ENCODE assay signal across 9 cellular contexts in genomic region chr1:109876617-109877319, GRCh38. TPM values are rescaled to one million over a fixed set of nuclear protein-coding genes. Genes with fewer than 3 reads are reported as not detected.
DNase-seq lines count a peak whose midpoint lies in the region; ATAC-seq, FAIRE-seq and TF ChIP-seq lines count a peak whose summit lies in the region.
"Had no signal": no experiment of that assay in that cellular context is flagged by ENCODE, and none has a peak within 500 bp of the region (broad histone marks: within the 10 kb centered on the region; RNA-seq: fewer than 3 reads in every experiment).

No MANE protein-coding gene starts in this region.

- intact Hi-C loops in transverse colon (cut with DNase I; ENCODE audit: low total_unique reads) = loop anchor here (2.0 kb wide), 1 partner anchor 84 kb away; no protein-coding TSS in a partner anchor

- CTCF ChIA-PET in H1 (lab: Charles Lee; ENCODE audit: partially characterized antibody) = interaction anchor here (0.6 to 2.8 kb wide), 10 partner anchors 8 to 153 kb away, joined by 3 to 13 read pairs (median 4); partner anchors contain the start of gene AHCYL1

- no peaks in the 10 kb centered on the region for H3K4me1 Mint-ChIP-seq in natural killer cell treated with Interleukin-12 subunit alpha and Interleukin-12 subunit beta and Interleukin-15 and Interleukin-18, amount 100 ng/mL, for 72 hours (ENCODE audit: low read depth in 2 of 2)

- in situ Hi-C loops in transverse colon (cut with MboI; ENCODE audit: low pct_ligation_motif_present in 1 of 4, low pct_unique_long_range_greater_than_20kb in 1 of 4, low sequenced_read_pairs in 3 of 4) = no loop called here

- H4K8ac ChIP-seq in H1 (ENCODE audit: extremely low read depth, insufficient read depth, low read length) = peak overlapping the region; percentile 91

- no peak overlapping the region for H3K4me3 Mint-ChIP-seq in natural killer cell treated with Interleukin-12 subunit alpha and Interleukin-12 subunit beta and Interleukin-15 and Interleukin-18, amount 100 ng/mL, for 72 hours

- peak overlapping the region; percentile 2; the same call in 1 of the 2 replicates for H3K18ac ChIP-seq in H1 (ENCODE audit: extremely low read depth, low read length)

- peaks cover 9 to 33% (median 12%) of the 10 kb centered on the region in 4 experiments for H3K4me1 ChIP-seq in H1 (replicated peaks in 1 of 4; ENCODE audit: control insufficient read depth in 3 of 4, insufficient read depth in 4 of 4, low read length in 3 of 4)
- peaks cover 0 to 30% (median 15%) of the 10 kb centered on the region in 4 donors for H3K4me1 ChIP-seq in transverse colon

- peak overlapping the region; percentile 52 for H2BK120ac ChIP-seq in H1 (replicated peaks; ENCODE audit: low read depth, low read length)

- H3K4me2 ChIP-seq in H1 (ENCODE audit: insufficient read depth in 1 of 2, low read depth in 2 of 2, low read length in 2 of 2) = peak overlapping the region; percentile 9 to 42; a peak in 3 of 4 replicates

- no peaks in the 10 kb centered on the region for H3K23me2 ChIP-seq in H1 (ENCODE audit: low read depth, low read length)

- H3K9me3 ChIP-seq in H1 (ENCODE audit: insufficient read depth in 2 of 2, low read depth in 1 of 2, low read length in 1 of 2) (no peaks in the 10 kb centered on the region), transverse colon (no peaks in the 10 kb centered on the region)

- TF ChIP-seq CTCF in H1 (IDR thresholded peaks at IDR 0.05; ENCODE audit: control extremely low read depth in 1 of 3, insufficient read depth in 1 of 3, low read depth in 1 of 3, low read length in 3 of 3) (no peak), transverse colon (IDR thresholded peaks at IDR 0.05) (no peak)

- peak overlapping the region; percentile 44; the same call in 1 of the 2 replicates for H2BK12ac ChIP-seq in H1 (ENCODE audit: low read depth, low read length)

- H3K23ac ChIP-seq in H1 (ENCODE audit: insufficient read length) = no peak overlapping the region

- H3K79me2 ChIP-seq in H1 (ENCODE audit: control insufficient read depth in 1 of 2, insufficient read depth in 2 of 2, low read length in 2 of 2) = no peaks in the 10 kb centered on the region

- H3K79me1 ChIP-seq in H1 (ENCODE audit: low read depth, low read length) = no peaks in the 10 kb centered on the region

- H4K5ac ChIP-seq in H1 (ENCODE audit: insufficient read length, low read depth, low read length) = peak overlapping the region; percentile 40

- H3K9me3 Mint-ChIP-seq in natural killer cell treated with Interleukin-12 subunit alpha and Interleukin-12 subunit beta and Interleukin-15 and Interleukin-18, amount 100 ng/mL, for 72 hours = no peaks in the 10 kb centered on the region

- peak; percentile 72 for DNase-seq in LHCN-M2 (ENCODE audit: low read depth)
- peak in 1 of 2 experiments; percentile 71 for DNase-seq in H1 (ENCODE audit: low read depth in 1 of 2, low spot score in 2 of 2)
- peak; percentile 75 for DNase-seq in mesenteric fat pad (ENCODE audit: low spot score)
- DNase-seq in transverse colon = no peak
- DNase-seq in H7 = no peak
- no peak for DNase-seq in natural killer cell treated with Interleukin-12 subunit alpha and Interleukin-12 subunit beta and Interleukin-15 and Interleukin-18, amount 100 ng/mL, for 72 hours (ENCODE audit: low spot score)

- ATAC-seq in GM21737 (IDR thresholded peaks at IDR 0.05; ENCODE audit: unreplicated experiment) = no peak
- ATAC-seq in natural killer cell treated with Interleukin-12 subunit alpha and Interleukin-12 subunit beta and Interleukin-15 and Interleukin-18, amount 100 ng/mL, for 72 hours = no peak
- ATAC-seq in GM18867 (IDR thresholded peaks at IDR 0.05; ENCODE audit: unreplicated experiment) = no peak

- no peak for TF ChIP-seq POLR2A in H1 (IDR thresholded peaks at IDR 0.05; ENCODE audit: control extremely low read depth in 1 of 2, low read depth in 2 of 2, low read length in 2 of 2)
- TF ChIP-seq POLR2A in transverse colon (IDR thresholded peaks at IDR 0.05) = no peak

- H3K4me3 ChIP-seq in H1 (ENCODE audit: extremely low read depth in 1 of 4, insufficient read depth in 2 of 4, low read depth in 3 of 4, low read length in 4 of 4) (peak overlapping the region in 1 of 4 experiments; percentile 18; a peak in 1 of 8 replicates), transverse colon (no peak overlapping the region), H7 (ENCODE audit: insufficient read depth, low read depth, low read length) (no peak overlapping the region)

- H2AK5ac ChIP-seq in H1 (ENCODE audit: low read depth, low read length) = peak overlapping the region; percentile 47; the same call in 1 of the 2 replicates

- H3K27me3 Mint-ChIP-seq in natural killer cell treated with Interleukin-12 subunit alpha and Interleukin-12 subunit beta and Interleukin-15 and Interleukin-18, amount 100 ng/mL, for 72 hours = peaks cover 15 to 19% of the 10 kb centered on the region in 2 donors

- no peaks in the 10 kb centered on the region for H3K36me3 Mint-ChIP-seq in natural killer cell treated with Interleukin-12 subunit alpha and Interleukin-12 subunit beta and Interleukin-15 and Interleukin-18, amount 100 ng/mL, for 72 hours

- no peak overlapping the region for H3K14ac ChIP-seq in H1 (ENCODE audit: insufficient read length)

- 0 out of 2 replicates have a peak overlapping the region, but pooled peaks have one; percentile 32 for H2BK20ac ChIP-seq in H1 (ENCODE audit: low read length)

- H3K27ac Mint-ChIP-seq in natural killer cell treated with Interleukin-12 subunit alpha and Interleukin-12 subunit beta and Interleukin-15 and Interleukin-18, amount 100 ng/mL, for 72 hours = no peak overlapping the region

- H4K91ac ChIP-seq in H1 (replicated peaks; ENCODE audit: insufficient read length, low read length) = peak overlapping the region; percentile 55

- TF ChIP-seq RAD21 in H1 (IDR thresholded peaks at IDR 0.05 in 1 of 2, conservative IDR thresholded peaks at IDR 0.05 in 1 of 2; ENCODE audit: low read depth in 2 of 2, low read length in 2 of 2) = no peak

- H3K36me3 ChIP-seq in H1 (ENCODE audit: control insufficient read depth in 2 of 4, insufficient read depth in 4 of 4, low read length in 3 of 4) = no peaks in the 10 kb centered on the region
- H3K36me3 ChIP-seq in transverse colon = no peaks in the 10 kb centered on the region
- H3K36me3 ChIP-seq in H7 (replicated peaks; ENCODE audit: control insufficient read depth, insufficient read depth, low read length) = no peaks in the 10 kb centered on the region

- H4K20me1 ChIP-seq in H1 (replicated peaks in 1 of 2; ENCODE audit: control insufficient read depth in 1 of 2, insufficient read depth in 2 of 2, low read length in 2 of 2) = no peaks in the 10 kb centered on the region

- 0 out of 7 replicates have a peak overlapping the region, but pooled peaks of 1 of the 4 experiments have one; percentile 7 for H3K9ac ChIP-seq in H1 (replicated peaks in 1 of 4; ENCODE audit: extremely low read depth in 1 of 4, low read depth in 3 of 4, low read length in 3 of 4)

- peak overlapping the region; percentile 85; the same call in 1 of the 2 replicates for H2BK5ac ChIP-seq in H1 (ENCODE audit: low read depth, low read length)

- H3K56ac ChIP-seq in H1 (replicated peaks; ENCODE audit: insufficient read length, low read depth, low read length) = no peak overlapping the region

- H3K27me3 ChIP-seq in H1 (replicated peaks in 1 of 4; ENCODE audit: control insufficient read depth in 3 of 4, extremely low read depth in 1 of 4, insufficient read depth in 3 of 4, low read length in 3 of 4) (no peaks in the 10 kb centered on the region), transverse colon (no peaks in the 10 kb centered on the region), H7 (ENCODE audit: control insufficient read depth, insufficient read depth, low read length) (no peaks in the 10 kb centered on the region)

- peak overlapping the region; percentile 72 for H2AFZ ChIP-seq in H1 (ENCODE audit: low read length)

- 53% methylated on average over 4 of the region's 4 CpGs; no CpG with 5 or more reads in 1 of the 2 experiments for WGBS in H1 (ENCODE audit: extremely low coverage in 1 of 2, insufficient coverage in 1 of 2, insufficient read length in 1 of 2, insufficient replicate concordance in 2 of 2, low coverage in 1 of 2, low lambda C conversion rate in 2 of 2, missing lambda C conversion rate in 1 of 2), 2 experiments
- 81 to 100% methylated on average over 2 to 4 of the region's 4 CpGs for WGBS in transverse colon (ENCODE audit: low coverage in 1 of 2), 2 donors

- peak overlapping the region; percentile 59 for H3K27ac ChIP-seq in H1 (ENCODE audit: low read depth, low read length)
- peak overlapping the region; percentile 79 to 84 (median 81) for H3K27ac ChIP-seq in transverse colon

- POLR2A ChIA-PET in H1 (lab: Charles Lee; ENCODE audit: partially characterized antibody) = interaction anchor here (0.9 to 1.3 kb wide), 7 partner anchors 9 to 100 kb away, joined by 3 to 4 read pairs (median 3); partner anchors contain the start of gene CSF1

- H2BK15ac ChIP-seq in H1 (ENCODE audit: low read length) = no peak overlapping the region

- no peak overlapping the region for H3K4ac ChIP-seq in H1 (replicated peaks; ENCODE audit: insufficient read length, low read depth, low read length)

- TF ChIP-seq EP300 in H1 (IDR thresholded peaks at IDR 0.05; ENCODE audit: borderline replicate concordance in 1 of 2, low read depth in 2 of 2, low read length in 2 of 2) = no peak
- TF ChIP-seq EP300 in transverse colon (IDR thresholded peaks at IDR 0.05; ENCODE audit: low read depth) = no peak

- no peak for FAIRE-seq in H1 (lab: Jason Lieb, UNC)
- FAIRE-seq: TTC549 had no signal

TF ChIP-seq in H1, 55 proteins besides CTCF, POLR2A, EP300 and RAD21:
- no peak for TF ChIP-seq KDM4A (IDR thresholded peaks at IDR 0.05; ENCODE audit: low read depth, low read length, severe bottlenecking)
- peak; percentile 65; the same call in 1 of the 2 replicates for TF ChIP-seq RBBP5 (IDR thresholded peaks at IDR 0.05; ENCODE audit: borderline replicate concordance, low read depth, low read length)

RNA-seq across cellular contexts. Expression of gene CSF1, which starts 33.9 kb away (rescaled TPM):
- total RNA-seq in LHCN-M2 (2014; rRNA removed) = 42.4 and 52.8 TPM in 2 replicates
- 24.9 TPM for polyA plus RNA-seq in LHCN-M2 (2012)
- total RNA-seq in H1 (2021; fragmentation: NEBNext Ultra II Directional; extraction: Animal tissue kit (Norgen Biotek cat#: 25700)) = 2.0 and 3.3 TPM in 2 replicates
- polyA plus RNA-seq in H1 (2011; rRNA removed) = 4.2 and 5.4 TPM in 2 replicates
- 3.4 TPM for polyA plus RNA-seq in H1 (2011; cell fraction: cytosol; rRNA removed)
- 6.3 TPM for polyA plus RNA-seq in H1 (2011; cell fraction: nucleus; rRNA removed)
- polyA plus RNA-seq in H1 (2012, experiment 1 of 2) = 2.0 to 4.0 TPM (median 3.2 TPM) in 4 replicates
- 4.0 TPM for polyA plus RNA-seq in H1 (2012, experiment 2 of 2)
- 1.8 TPM for polyA plus RNA-seq in H1 (2013, experiment 1 of 2)
- polyA plus RNA-seq in H1 (2013, experiment 2 of 2) = 1.5 TPM
- polyA minus RNA-seq in H1 (2011; rRNA and poly(A)+ RNA removed) = 4.0 and 4.2 TPM in 2 replicates
- 4.2 TPM for polyA minus RNA-seq in H1 (2011; cell fraction: cytosol; rRNA and poly(A)+ RNA removed)
- polyA minus RNA-seq in H1 (2011; cell fraction: nucleus; rRNA and poly(A)+ RNA removed) = 2.6 TPM
- 228 TPM for total RNA-seq in mesenteric fat pad
- 10 to 100 TPM in 3 of 4 donors, 1 to 10 TPM in 1; 9.7 to 63.1 (median 14.4) TPM for total RNA-seq in transverse colon
- 5.5 and 6.9 TPM in 2 replicates for total RNA-seq in H7 (2014; rRNA removed; shearing (Covaris generic))
- 10 to 100 TPM in 1 of 2 donors, 1 to 10 TPM in 1; 5.6 to 24.1 TPM for total RNA-seq in natural killer cell treated with Interleukin-12 subunit alpha and Interleukin-12 subunit beta and Interleukin-15 and Interleukin-18, amount 100 ng/mL, for 72 hours

Comparison
In these comparisons a context has a peak if more than half of its experiments do, and no peak if none do; other contexts are left out.
1. DNase-seq: peak in LHCN-M2 (single experiment) and mesenteric fat pad (single experiment); none in transverse colon (single experiment), H7 (single experiment) and natural killer cell treated with Interleukin-12 subunit alpha and Interleukin-12 subunit beta and Interleukin-15 and Interleukin-18, amount 100 ng/mL, for 72 hours (single experiment).